21 cellular contexts compared by ENCODE assay signal in the genomic region with DNA sequence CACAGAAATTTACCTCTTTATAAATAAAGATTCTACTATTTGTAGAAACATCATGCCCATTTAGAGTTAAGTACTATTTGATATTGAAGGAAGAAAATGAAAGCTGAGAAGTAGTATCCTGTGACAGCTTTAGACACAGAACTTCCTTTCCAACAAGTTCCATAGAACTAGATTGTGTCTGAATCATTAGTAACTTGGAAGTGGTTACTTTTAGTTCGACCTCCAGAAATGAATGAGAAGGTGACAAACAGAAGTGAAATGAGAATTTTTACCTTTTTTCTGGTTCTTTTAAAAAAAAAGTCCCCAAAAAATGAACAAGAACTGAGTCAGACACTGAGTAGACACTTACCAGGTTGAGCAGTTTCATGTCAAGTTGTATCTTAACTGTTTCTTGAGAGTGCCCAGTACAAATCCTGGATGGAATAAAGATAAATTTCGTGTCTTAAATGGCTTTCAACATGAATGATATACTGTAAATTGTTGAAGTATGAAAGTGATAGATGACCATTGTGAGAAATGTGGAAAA. TPM values are rescaled to one million over a fixed set of nuclear protein-coding genes. Genes with fewer than 3 reads are reported as not detected.
DNase-seq lines count a peak whose midpoint lies in the region; ATAC-seq, FAIRE-seq and TF ChIP-seq lines count a peak whose summit lies in the region.
"Had no signal": no experiment of that assay in that cellular context is flagged by ENCODE, and none has a peak within 500 bp of the region (broad histone marks: within the 10 kb centered on the region; RNA-seq: fewer than 3 reads in every experiment).

No MANE protein-coding gene starts in this region.

- H3K79me2 ChIP-seq in DND-41 (ENCODE audit: insufficient read depth, low read length), result peaks cover 50% of the 10 kb centered on the region

- FAIRE-seq in GM18507 (lab: Jason Lieb, UNC), result peak; percentile 12
- FAIRE-seq: small intestine had no signal

- no peaks in the 10 kb centered on the region for H3K9me3 Mint-ChIP-seq in activated T-helper 1 cell treated with anti-CD3 and anti-CD28 coated beads, Interleukin-12 subunit alpha, Interleukin-12 subunit beta, Interleukin-2, Interleukin-4 antibody, amounts not matched to agents 30 ng/mL and 10 ng/mL and 1 ng/mL, durations not matched to agents 14 hours and 24 hours and 36 hours
- H3K9me3 Mint-ChIP-seq: HFFc6, type B pancreatic cell had no signal

- H4K20me1 ChIP-seq in DND-41 (ENCODE audit: insufficient read depth, low read length), result peaks cover 9% of the 10 kb centered on the region; the same call in 1 of the 2 replicates

- H2AFZ ChIP-seq in DND-41 (ENCODE audit: low read depth, low read length), result no peak overlapping the region

- H3K36me3 Mint-ChIP-seq in activated T-helper 1 cell treated with anti-CD3 and anti-CD28 coated beads, Interleukin-12 subunit alpha, Interleukin-12 subunit beta, Interleukin-2, Interleukin-4 antibody, amounts not matched to agents 30 ng/mL and 10 ng/mL and 1 ng/mL, durations not matched to agents 14 hours and 24 hours and 36 hours (ENCODE audit: low read depth), result peaks cover 6% of the 10 kb centered on the region

- no peak overlapping the region for H3K9ac ChIP-seq in DND-41 (ENCODE audit: low read depth, low read length)
- H3K9ac ChIP-seq: BLaER1 had no signal

- peak overlapping the region; percentile 85 for H3K27ac Mint-ChIP-seq in activated T-helper 1 cell treated with anti-CD3 and anti-CD28 coated beads, Interleukin-12 subunit alpha, Interleukin-12 subunit beta, Interleukin-2, Interleukin-4 antibody, amounts not matched to agents 30 ng/mL and 10 ng/mL and 1 ng/mL, durations not matched to agents 14 hours and 24 hours and 36 hours
- H3K27ac Mint-ChIP-seq: HFFc6, progenitor cell of endocrine pancreas, type B pancreatic cell had no signal

- H3K4me3 ChIP-seq in DND-41 (ENCODE audit: low read depth in 1 of 2, low read length in 2 of 2) (no peak overlapping the region), lower lobe of right lung (no peak overlapping the region)
- H3K4me3 ChIP-seq: BLaER1, coronary artery, lung had no signal

- intact Hi-C loops in activated T-helper 1 cell treated with anti-CD3 and anti-CD28 coated beads, Interleukin-12 subunit alpha, Interleukin-12 subunit beta, Interleukin-2, Interleukin-4 antibody, amounts not matched to agents 30 ng/mL and 10 ng/mL and 1 ng/mL, durations not matched to agents 14 hours and 24 hours and 36 hours (cut with micrococcal nuclease), result loop anchor here (1.0 to 10.0 kb wide), 7 partner anchors 28 to 1200 kb away; a partner anchor contains a TSS
- intact Hi-C loops in lower lobe of right lung (cut with DNase I), result no loop called here

- no peaks in the 10 kb centered on the region for H3K27me3 Mint-ChIP-seq in activated T-helper 1 cell treated with anti-CD3 and anti-CD28 coated beads, Interleukin-12 subunit alpha, Interleukin-12 subunit beta, Interleukin-2, Interleukin-4 antibody, amounts not matched to agents 30 ng/mL and 10 ng/mL and 1 ng/mL, durations not matched to agents 14 hours and 24 hours and 36 hours (ENCODE audit: insufficient read depth)
- H3K27me3 Mint-ChIP-seq: progenitor cell of endocrine pancreas, type B pancreatic cell had no signal

- H3K36me3 ChIP-seq in DND-41 (ENCODE audit: insufficient read depth, low read length) (peaks cover 11% of the 10 kb centered on the region), lower lobe of right lung (peaks cover 10% of the 10 kb centered on the region)

- peak overlapping the region; percentile 91 for H3K4me3 Mint-ChIP-seq in activated T-helper 1 cell treated with anti-CD3 and anti-CD28 coated beads, Interleukin-12 subunit alpha, Interleukin-12 subunit beta, Interleukin-2, Interleukin-4 antibody, amounts not matched to agents 30 ng/mL and 10 ng/mL and 1 ng/mL, durations not matched to agents 14 hours and 24 hours and 36 hours
- H3K4me3 Mint-ChIP-seq: HFFc6 had no signal

- H3K27me3 ChIP-seq in DND-41 (ENCODE audit: insufficient read depth, low read length, poor library complexity) (no peaks in the 10 kb centered on the region), lower lobe of right lung (ENCODE audit: low read depth) (no peaks in the 10 kb centered on the region)
- H3K27me3 ChIP-seq: BLaER1 had no signal

- no peaks in the 10 kb centered on the region for H3K9me3 ChIP-seq in DND-41 (ENCODE audit: insufficient read depth, low read length, severe bottlenecking)
- H3K9me3 ChIP-seq in lower lobe of right lung, result no peaks in the 10 kb centered on the region
- H3K9me3 ChIP-seq: BLaER1 had no signal

- ATAC-seq in DND-41 (ENCODE audit: insufficient read depth, low read depth), result no peak
- no peak for ATAC-seq in lower lobe of right lung
- ATAC-seq: SK-N-SH treated with all-trans-retinoic acid at 6 μM for 48 hours had no signal

- TF ChIP-seq CTCF in DND-41 (IDR thresholded peaks at IDR 0.05; ENCODE audit: borderline replicate concordance, extremely low read depth, low read length, poor library complexity, severe bottlenecking) (no peak), lower lobe of right lung (IDR thresholded peaks at IDR 0.05) (no peak)

- no peak for DNase-seq in DND-41
- no peak for DNase-seq in GM18507 (ENCODE audit: extremely low spot score, insufficient read length, low read depth)
- DNase-seq in activated T-helper 1 cell treated with anti-CD3 and anti-CD28 coated beads, Interleukin-12 subunit alpha, Interleukin-12 subunit beta, Interleukin-2, Interleukin-4 antibody, amounts not matched to agents 30 ng/mL and 10 ng/mL and 1 ng/mL, durations not matched to agents 14 hours and 24 hours and 36 hours (ENCODE audit: low spot score), result no peak
- DNase-seq in lower lobe of right lung, result no peak
- no peak for DNase-seq in NCI-H748 treated with DMSO at 0.1 percent for 48 hours (lab: John Stamatoyannopoulos, UW)
- DNase-seq in COLO668 (lab: John Stamatoyannopoulos, UW; ENCODE audit: unreplicated experiment), result no peak
- no peak for DNase-seq in NCI-H1092 treated with DMSO at 0.1 percent for 48 hours (lab: John Stamatoyannopoulos, UW)
- DNase-seq: activated CD8-positive, alpha-beta memory T cell treated with anti-CD3 and anti-CD28 coated beads, Interleukin-2, amount 50 U/mL, for 4 hours; aorta; DMS79; glutamatergic neuron; HFFc6; NCI-H1694 treated with DMSO at 0.1 percent for 48 hours; NCI-H526 treated with DMSO at 0.1 percent for 48 hours; small intestine had no signal

- H3K4me1 ChIP-seq in DND-41 (ENCODE audit: insufficient read depth, low read length) (peaks cover 34% of the 10 kb centered on the region), lower lobe of right lung (peaks cover 27% of the 10 kb centered on the region)

- H3K27ac ChIP-seq in DND-41 (ENCODE audit: low read length), result peak overlapping the region; percentile 29; the same call in 1 of the 2 replicates
- peak overlapping the region; percentile 34 for H3K27ac ChIP-seq in lower lobe of right lung
- H3K27ac ChIP-seq: BLaER1, coronary artery had no signal

- H3K4me2 ChIP-seq in DND-41 (ENCODE audit: insufficient read depth, low read length), result no peak overlapping the region; the same call in 1 of the 2 replicates

- peaks cover 46% of the 10 kb centered on the region for H3K4me1 Mint-ChIP-seq in activated T-helper 1 cell treated with anti-CD3 and anti-CD28 coated beads, Interleukin-12 subunit alpha, Interleukin-12 subunit beta, Interleukin-2, Interleukin-4 antibody, amounts not matched to agents 30 ng/mL and 10 ng/mL and 1 ng/mL, durations not matched to agents 14 hours and 24 hours and 36 hours (ENCODE audit: low read depth)

RNA-seq across cellular contexts. Expression of a gene that starts 3.1 kb away (rescaled TPM):
- total RNA-seq in activated T-helper 1 cell treated with anti-CD3 and anti-CD28 coated beads, Interleukin-12 subunit alpha, Interleukin-12 subunit beta, Interleukin-2, Interleukin-4 antibody, amounts not matched to agents 30 ng/mL and 10 ng/mL and 1 ng/mL, durations not matched to agents 14 hours and 24 hours and 36 hours, result 99.1 and 107 TPM in 2 replicates
- total RNA-seq in lower lobe of right lung, result 26.4 TPM

RNA-seq across cellular contexts. Expression of a gene that starts 44.3 kb away (rescaled TPM):
- 2.8 and 3.0 TPM in 2 replicates for total RNA-seq in activated T-helper 1 cell treated with anti-CD3 and anti-CD28 coated beads, Interleukin-12 subunit alpha, Interleukin-12 subunit beta, Interleukin-2, Interleukin-4 antibody, amounts not matched to agents 30 ng/mL and 10 ng/mL and 1 ng/mL, durations not matched to agents 14 hours and 24 hours and 36 hours
- 14.5 TPM for total RNA-seq in lower lobe of right lung

RNA-seq across cellular contexts. Expression of a gene that starts 46.9 kb away (rescaled TPM):
- 0.12 and 0.31 TPM in 2 replicates for total RNA-seq in activated T-helper 1 cell treated with anti-CD3 and anti-CD28 coated beads, Interleukin-12 subunit alpha, Interleukin-12 subunit beta, Interleukin-2, Interleukin-4 antibody, amounts not matched to agents 30 ng/mL and 10 ng/mL and 1 ng/mL, durations not matched to agents 14 hours and 24 hours and 36 hours
- 10.1 TPM for total RNA-seq in lower lobe of right lung
